ENCODE assay signal across 20 cellular contexts in genomic region chr12:65765436-65765813, GRCh38. TPM values are rescaled to one million over a fixed set of nuclear protein-coding genes. Genes with fewer than 3 reads are reported as not detected.
DNase-seq lines count a peak whose midpoint lies in the region; ATAC-seq and TF ChIP-seq lines count a peak whose summit lies in the region.
"Had no signal": no experiment of that assay in that cellular context is flagged by ENCODE, and none has a peak within 500 bp of the region (broad histone marks: within the 10 kb centered on the region; RNA-seq: fewer than 3 reads in every experiment).

No MANE protein-coding gene starts in this region.

- TF ChIP-seq CTCF in RWPE1 (conservative IDR thresholded peaks at IDR 0.05; ENCODE audit: low read depth) (no peak), omental fat pad (IDR thresholded peaks at IDR 0.05) (no peak)

- CTCF ChIA-PET in RWPE1 (lab: Yijun Ruan, JAX): interaction anchor here (0.6 to 1.4 kb wide), 4 partner anchors 23 to 462 kb away, joined by 3 to 4 read pairs (median 4); no protein-coding TSS in a partner anchor
- CTCF ChIA-PET in CD4-positive, alpha-beta memory T cell (lab: Charles Lee; ENCODE audit: partially characterized antibody): no interaction called here

- no peak overlapping the region for H3K4me3 ChIP-seq in CD4-positive, alpha-beta memory T cell (ENCODE audit: low read length in 2 of 2)
- H3K4me3 ChIP-seq: BLaER1 treated with 17β-estradiol and CSF1 and Interleukin-3, amounts not matched to agents 10 nM and 100 nM; Peyer's patch; prostate gland; tibial artery had no signal

- H3K36me3 Mint-ChIP-seq in CD4-positive, alpha-beta memory T cell: no peaks in the 10 kb centered on the region
- H3K36me3 Mint-ChIP-seq: activated naive CD8-positive, alpha-beta T cell treated with anti-CD3 and anti-CD28 coated beads for 36 hours had no signal

- peak; percentile 65 for DNase-seq in EL
- peak; percentile 81 for DNase-seq in RWPE1 (ENCODE audit: low spot score)
- no peak for DNase-seq in omental fat pad (ENCODE audit: low spot score)
- DNase-seq in CD4-positive, alpha-beta memory T cell: no peak
- no peak for DNase-seq in HuH-7 (ENCODE audit: low spot score)
- no peak for DNase-seq in NCI-H2171 (lab: John Stamatoyannopoulos, UW)
- DNase-seq: activated CD4-positive, alpha-beta T cell treated with anti-CD3 and anti-CD28 coated beads, Interleukin-2, amount 10 ng/mL, durations not matched to agents 24 days and 14 days; activated naive CD8-positive, alpha-beta T cell treated with anti-CD3 and anti-CD28 coated beads for 36 hours; activated T-cell treated with anti-CD3 and anti-CD28 coated beads, Interleukin-2, amount 50 U/mL, for 1 hour; DND-41; KG1; kidney; NCI-H146; NCI-H524; Peyer's patch; tibial artery had no signal

- no peaks in the 10 kb centered on the region for H3K9me3 ChIP-seq in CD4-positive, alpha-beta memory T cell (ENCODE audit: control insufficient read depth in 1 of 2, low read length in 2 of 2)
- H3K9me3 ChIP-seq: BLaER1 treated with 17β-estradiol and CSF1 and Interleukin-3, amounts not matched to agents 10 nM and 100 nM; Peyer's patch; prostate gland; tibial artery had no signal

- ATAC-seq in esophagus mucosa: peak; percentile 66
- ATAC-seq in omental fat pad (ENCODE audit: low FRiP score): peak; percentile 94
- ATAC-seq in HG03432 (IDR thresholded peaks at IDR 0.05; ENCODE audit: unreplicated experiment): no peak

- no peaks in the 10 kb centered on the region for H3K4me1 ChIP-seq in CD4-positive, alpha-beta memory T cell (ENCODE audit: insufficient read depth, low read length)
- H3K4me1 ChIP-seq: BLaER1 treated with 17β-estradiol and CSF1 and Interleukin-3, amounts not matched to agents 10 nM and 100 nM; Peyer's patch; prostate gland; tibial artery had no signal

- H3K4me3 Mint-ChIP-seq in CD4-positive, alpha-beta memory T cell: no peak overlapping the region
- H3K4me3 Mint-ChIP-seq: activated CD4-positive, alpha-beta T cell treated with anti-CD3 and anti-CD28 coated beads, Interleukin-2, amount 10 ng/mL, durations not matched to agents 24 days and 14 days; activated naive CD8-positive, alpha-beta T cell treated with anti-CD3 and anti-CD28 coated beads for 36 hours had no signal

- peaks cover 0 to 4% (median 0%) of the 10 kb centered on the region in 8 donors for H3K9me3 Mint-ChIP-seq in CD4-positive, alpha-beta memory T cell
- H3K9me3 Mint-ChIP-seq: activated CD4-positive, alpha-beta T cell treated with anti-CD3 and anti-CD28 coated beads, Interleukin-2, amount 10 ng/mL, durations not matched to agents 24 days and 14 days; activated naive CD8-positive, alpha-beta T cell treated with anti-CD3 and anti-CD28 coated beads for 36 hours had no signal

- no peaks in the 10 kb centered on the region for H3K27me3 ChIP-seq in CD4-positive, alpha-beta memory T cell (ENCODE audit: insufficient read depth, low read length)
- H3K27me3 ChIP-seq: BLaER1 treated with 17β-estradiol and CSF1 and Interleukin-3, amounts not matched to agents 10 nM and 100 nM had no signal

- H3K27ac Mint-ChIP-seq in CD4-positive, alpha-beta memory T cell: no peak overlapping the region
- H3K27ac Mint-ChIP-seq: activated CD4-positive, alpha-beta T cell treated with anti-CD3 and anti-CD28 coated beads, Interleukin-2, amount 10 ng/mL, durations not matched to agents 24 days and 14 days; activated naive CD8-positive, alpha-beta T cell treated with anti-CD3 and anti-CD28 coated beads for 36 hours had no signal

- no peaks in the 10 kb centered on the region for H3K36me3 ChIP-seq in CD4-positive, alpha-beta memory T cell (ENCODE audit: insufficient read depth, low read length)
- H3K36me3 ChIP-seq: BLaER1 treated with 17β-estradiol and CSF1 and Interleukin-3, amounts not matched to agents 10 nM and 100 nM; Peyer's patch; prostate gland; tibial artery had no signal

- H3K27me3 Mint-ChIP-seq in CD4-positive, alpha-beta memory T cell: peaks cover 0 to 3% of the 10 kb centered on the region in 2 donors

- intact Hi-C loops in CD4-positive, alpha-beta memory T cell (cut with micrococcal nuclease): no loop called here

- POLR2A ChIA-PET in RWPE1 (lab: Yijun Ruan, JAX; ENCODE audit: low non-redundant PET): no interaction called here
- POLR2A ChIA-PET in CD4-positive, alpha-beta memory T cell (lab: Charles Lee; ENCODE audit: partially characterized antibody): no interaction called here

- no peak overlapping the region for H3K27ac ChIP-seq in RWPE1
- no peak overlapping the region for H3K27ac ChIP-seq in CD4-positive, alpha-beta memory T cell (ENCODE audit: low read depth, low read length)
- H3K27ac ChIP-seq: BLaER1 treated with 17β-estradiol and CSF1 and Interleukin-3, amounts not matched to agents 10 nM and 100 nM; Peyer's patch; prostate gland; tibial artery had no signal

- H3K4me1 Mint-ChIP-seq in CD4-positive, alpha-beta memory T cell: no peaks in the 10 kb centered on the region
- H3K4me1 Mint-ChIP-seq: activated CD4-positive, alpha-beta T cell treated with anti-CD3 and anti-CD28 coated beads, Interleukin-2, amount 10 ng/mL, durations not matched to agents 24 days and 14 days; activated naive CD8-positive, alpha-beta T cell treated with anti-CD3 and anti-CD28 coated beads for 36 hours had no signal

RNA-seq across cellular contexts. Expression of gene HMGA2, which starts 58.9 kb away (rescaled TPM):
- total RNA-seq in esophagus mucosa: 3.3 TPM
- total RNA-seq in omental fat pad: 1 to 10 TPM in 1 of 4 donors, not detected in 3; 1.6 TPM
- total RNA-seq in CD4-positive, alpha-beta memory T cell: not detected
- not detected for polyA plus RNA-seq in CD4-positive, alpha-beta memory T cell
- total RNA-seq: activated naive CD8-positive, alpha-beta T cell treated with anti-CD3 and anti-CD28 coated beads for 36 hours had no signal

Comparison
In these comparisons a context has a peak if more than half of its experiments do, and no peak if none do; other contexts are left out.
1. DNase-seq: peak in EL (single experiment) and RWPE1 (single experiment); none in omental fat pad (single experiment), CD4-positive, alpha-beta memory T cell (0 of 5), HuH-7 (single experiment) and NCI-H2171 (single experiment).